17 cellular contexts compared by ENCODE assay signal in the genomic region with DNA sequence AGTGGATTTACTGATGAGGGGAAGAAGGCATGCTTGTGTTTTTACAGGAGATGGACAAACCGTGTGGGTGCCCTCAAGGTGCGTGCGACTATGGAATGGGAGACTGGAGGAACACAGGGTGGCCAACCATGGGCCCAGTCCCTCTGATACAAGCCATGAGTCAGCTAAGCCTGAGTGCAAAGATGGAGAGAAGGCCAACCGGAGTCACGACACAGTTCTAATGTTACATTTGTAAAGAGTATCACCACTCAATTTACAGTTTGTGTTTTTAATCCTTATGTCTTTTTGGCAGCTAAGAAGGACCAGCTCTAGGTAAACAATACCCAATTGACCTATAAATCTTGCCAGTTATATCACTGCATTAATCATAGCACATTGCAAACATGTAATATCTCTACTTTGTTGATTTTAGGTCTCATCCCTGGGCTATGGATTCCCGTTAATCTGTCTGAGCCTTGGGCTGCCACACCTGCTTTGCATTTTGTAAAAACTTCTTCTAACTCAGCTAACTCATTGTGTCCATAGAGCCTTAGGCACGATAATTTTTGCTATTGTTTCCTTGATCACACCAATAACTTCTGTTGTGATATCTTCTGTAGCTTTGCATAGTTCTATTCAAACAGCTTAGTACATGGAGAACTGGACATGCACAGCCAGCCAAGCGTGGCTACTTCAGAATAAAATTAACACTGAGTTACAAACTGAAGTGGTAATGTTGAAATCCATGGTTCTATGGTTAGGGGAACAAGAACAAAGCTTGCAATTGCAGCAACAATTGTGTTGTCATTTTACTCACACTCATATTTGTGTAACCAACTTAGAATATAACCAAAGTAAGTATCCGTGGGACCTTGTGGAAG. TPM values are rescaled to one million over a fixed set of nuclear protein-coding genes. Genes with fewer than 3 reads are reported as not detected.
DNase-seq lines count a peak whose midpoint lies in the region; ATAC-seq and TF ChIP-seq lines count a peak whose summit lies in the region.
"Had no signal": no experiment of that assay in that cellular context is flagged by ENCODE, and none has a peak within 500 bp of the region (broad histone marks: within the 10 kb centered on the region; RNA-seq: fewer than 3 reads in every experiment).

No MANE protein-coding gene starts in this region.

- H3K27ac Mint-ChIP-seq in GM23338 = no peak overlapping the region
- H3K27ac Mint-ChIP-seq: activated naive CD4-positive, alpha-beta T cell treated with anti-CD3 and anti-CD28 coated beads for 36 hours had no signal

- no peak overlapping the region for H3K4me2 ChIP-seq in GM23338

- no peak overlapping the region for H2AFZ ChIP-seq in GM23338
- H2AFZ ChIP-seq: parathyroid adenoma had no signal

- H3K27me3 Mint-ChIP-seq in GM23338 (ENCODE audit: insufficient read depth, low read depth, poor library complexity) = peaks cover 2% of the 10 kb centered on the region

- H3K9ac ChIP-seq in colonic mucosa (ENCODE audit: low read depth in 2 of 2, low read length in 2 of 2) = no peak overlapping the region
- H3K9ac ChIP-seq: parathyroid adenoma had no signal

- H3K27ac ChIP-seq in colonic mucosa = no peak overlapping the region
- no peak overlapping the region for H3K27ac ChIP-seq in GM23338 (ENCODE audit: low read depth)
- H3K27ac ChIP-seq: left ventricle myocardium inferior, parathyroid adenoma, tibial artery had no signal

- peaks cover 6% of the 10 kb centered on the region for H3K36me3 Mint-ChIP-seq in GM23338 (ENCODE audit: low read depth)

- ATAC-seq in GM23338 = no peak
- ATAC-seq: GM12878 had no signal

- no peak overlapping the region for H3K4me3 Mint-ChIP-seq in GM23338
- H3K4me3 Mint-ChIP-seq: activated naive CD4-positive, alpha-beta T cell treated with anti-CD3 and anti-CD28 coated beads for 36 hours had no signal

- peaks cover 11% of the 10 kb centered on the region for H3K9me3 Mint-ChIP-seq in GM23338

- H3K36me3 ChIP-seq in colonic mucosa (no peaks in the 10 kb centered on the region), GM23338 (ENCODE audit: insufficient read depth) (no peaks in the 10 kb centered on the region)
- H3K36me3 ChIP-seq: left ventricle myocardium inferior, tibial artery had no signal

- peaks cover 30% of the 10 kb centered on the region for H3K4me1 Mint-ChIP-seq in GM23338

- peaks cover 5% of the 10 kb centered on the region; the same call in 1 of the 2 replicates for H3K9me2 ChIP-seq in GM23338 (ENCODE audit: insufficient read depth)

- TF ChIP-seq CTCF in colonic mucosa (IDR thresholded peaks at IDR 0.05) = no peak
- no peak for TF ChIP-seq CTCF in GM23338 (conservative IDR thresholded peaks at IDR 0.05; ENCODE audit: low read depth in 2 of 2)

- DNase-seq in DMS79 (lab: John Stamatoyannopoulos, UW) = peak; percentile 40
- DNase-seq in MV-4-11 (lab: John Stamatoyannopoulos, UW) = peak; percentile 56
- peak; percentile 18 for DNase-seq in colonic mucosa
- peak; percentile 94 for DNase-seq in renal cortical epithelial cell (ENCODE audit: low read depth)
- no peak for DNase-seq in putamen (ENCODE audit: low spot score)
- no peak for DNase-seq in activated naive CD4-positive, alpha-beta T cell (lab: John Stamatoyannopoulos, UW)
- no peak for DNase-seq in GM23338 (ENCODE audit: low spot score)
- DNase-seq: activated CD4-positive, alpha-beta T cell treated with anti-CD3 and anti-CD28 coated beads for 4 hours; activated CD8-positive, alpha-beta memory T cell treated with anti-CD3 and anti-CD28 coated beads, Interleukin-2, amount 50 U/mL, for 4 hours; activated naive CD4-positive, alpha-beta T cell treated with anti-CD3 and anti-CD28 coated beads for 36 hours; left ventricle myocardium inferior; NCI-H1694; NK-92 treated with Interleukin-12 subunit alpha and Interleukin-12 subunit beta, amount 100 ng/mL, for 24 hours; SIG-M5; tibial artery had no signal

- H3K4me1 ChIP-seq in colonic mucosa = peaks cover 10% of the 10 kb centered on the region
- H3K4me1 ChIP-seq in GM23338 (ENCODE audit: insufficient read depth) = peaks cover 5% of the 10 kb centered on the region
- H3K4me1 ChIP-seq: parathyroid adenoma, tibial artery had no signal

- no peaks in the 10 kb centered on the region for H3K27me3 ChIP-seq in colonic mucosa
- no peaks in the 10 kb centered on the region for H3K27me3 ChIP-seq in GM23338 (ENCODE audit: insufficient read depth)

- no peaks in the 10 kb centered on the region for H3K9me3 ChIP-seq in colonic mucosa

- H3K79me2 ChIP-seq in GM23338 (replicated peaks; ENCODE audit: insufficient read depth) = no peaks in the 10 kb centered on the region
- H3K79me2 ChIP-seq: parathyroid adenoma had no signal

- intact Hi-C loops in colonic mucosa (cut with DNase I) = no loop called here

- H4K20me1 ChIP-seq in GM23338 (replicated peaks; ENCODE audit: insufficient read depth) = no peaks in the 10 kb centered on the region

- H3K4me3 ChIP-seq in colonic mucosa = no peak overlapping the region
- no peak overlapping the region for H3K4me3 ChIP-seq in GM23338
- H3K4me3 ChIP-seq: GM12878, left ventricle myocardium inferior, tibial artery had no signal

- H3F3A ChIP-seq in GM23338 (replicated peaks; ENCODE audit: low read depth) = no peaks in the 10 kb centered on the region

TF ChIP-seq in GM23338, 12 proteins besides CTCF, POLR2A, EP300 and RAD21 (continues in another document):
- no peak for TF ChIP-seq ZNF114 (CRISPR knock-in tag; IDR thresholded peaks at IDR 0.05)
- TF ChIP-seq POLR2AphosphoS5 (IDR thresholded peaks at IDR 0.05; ENCODE audit: low read depth) = no peak
- TF ChIP-seq, protein P1, sequence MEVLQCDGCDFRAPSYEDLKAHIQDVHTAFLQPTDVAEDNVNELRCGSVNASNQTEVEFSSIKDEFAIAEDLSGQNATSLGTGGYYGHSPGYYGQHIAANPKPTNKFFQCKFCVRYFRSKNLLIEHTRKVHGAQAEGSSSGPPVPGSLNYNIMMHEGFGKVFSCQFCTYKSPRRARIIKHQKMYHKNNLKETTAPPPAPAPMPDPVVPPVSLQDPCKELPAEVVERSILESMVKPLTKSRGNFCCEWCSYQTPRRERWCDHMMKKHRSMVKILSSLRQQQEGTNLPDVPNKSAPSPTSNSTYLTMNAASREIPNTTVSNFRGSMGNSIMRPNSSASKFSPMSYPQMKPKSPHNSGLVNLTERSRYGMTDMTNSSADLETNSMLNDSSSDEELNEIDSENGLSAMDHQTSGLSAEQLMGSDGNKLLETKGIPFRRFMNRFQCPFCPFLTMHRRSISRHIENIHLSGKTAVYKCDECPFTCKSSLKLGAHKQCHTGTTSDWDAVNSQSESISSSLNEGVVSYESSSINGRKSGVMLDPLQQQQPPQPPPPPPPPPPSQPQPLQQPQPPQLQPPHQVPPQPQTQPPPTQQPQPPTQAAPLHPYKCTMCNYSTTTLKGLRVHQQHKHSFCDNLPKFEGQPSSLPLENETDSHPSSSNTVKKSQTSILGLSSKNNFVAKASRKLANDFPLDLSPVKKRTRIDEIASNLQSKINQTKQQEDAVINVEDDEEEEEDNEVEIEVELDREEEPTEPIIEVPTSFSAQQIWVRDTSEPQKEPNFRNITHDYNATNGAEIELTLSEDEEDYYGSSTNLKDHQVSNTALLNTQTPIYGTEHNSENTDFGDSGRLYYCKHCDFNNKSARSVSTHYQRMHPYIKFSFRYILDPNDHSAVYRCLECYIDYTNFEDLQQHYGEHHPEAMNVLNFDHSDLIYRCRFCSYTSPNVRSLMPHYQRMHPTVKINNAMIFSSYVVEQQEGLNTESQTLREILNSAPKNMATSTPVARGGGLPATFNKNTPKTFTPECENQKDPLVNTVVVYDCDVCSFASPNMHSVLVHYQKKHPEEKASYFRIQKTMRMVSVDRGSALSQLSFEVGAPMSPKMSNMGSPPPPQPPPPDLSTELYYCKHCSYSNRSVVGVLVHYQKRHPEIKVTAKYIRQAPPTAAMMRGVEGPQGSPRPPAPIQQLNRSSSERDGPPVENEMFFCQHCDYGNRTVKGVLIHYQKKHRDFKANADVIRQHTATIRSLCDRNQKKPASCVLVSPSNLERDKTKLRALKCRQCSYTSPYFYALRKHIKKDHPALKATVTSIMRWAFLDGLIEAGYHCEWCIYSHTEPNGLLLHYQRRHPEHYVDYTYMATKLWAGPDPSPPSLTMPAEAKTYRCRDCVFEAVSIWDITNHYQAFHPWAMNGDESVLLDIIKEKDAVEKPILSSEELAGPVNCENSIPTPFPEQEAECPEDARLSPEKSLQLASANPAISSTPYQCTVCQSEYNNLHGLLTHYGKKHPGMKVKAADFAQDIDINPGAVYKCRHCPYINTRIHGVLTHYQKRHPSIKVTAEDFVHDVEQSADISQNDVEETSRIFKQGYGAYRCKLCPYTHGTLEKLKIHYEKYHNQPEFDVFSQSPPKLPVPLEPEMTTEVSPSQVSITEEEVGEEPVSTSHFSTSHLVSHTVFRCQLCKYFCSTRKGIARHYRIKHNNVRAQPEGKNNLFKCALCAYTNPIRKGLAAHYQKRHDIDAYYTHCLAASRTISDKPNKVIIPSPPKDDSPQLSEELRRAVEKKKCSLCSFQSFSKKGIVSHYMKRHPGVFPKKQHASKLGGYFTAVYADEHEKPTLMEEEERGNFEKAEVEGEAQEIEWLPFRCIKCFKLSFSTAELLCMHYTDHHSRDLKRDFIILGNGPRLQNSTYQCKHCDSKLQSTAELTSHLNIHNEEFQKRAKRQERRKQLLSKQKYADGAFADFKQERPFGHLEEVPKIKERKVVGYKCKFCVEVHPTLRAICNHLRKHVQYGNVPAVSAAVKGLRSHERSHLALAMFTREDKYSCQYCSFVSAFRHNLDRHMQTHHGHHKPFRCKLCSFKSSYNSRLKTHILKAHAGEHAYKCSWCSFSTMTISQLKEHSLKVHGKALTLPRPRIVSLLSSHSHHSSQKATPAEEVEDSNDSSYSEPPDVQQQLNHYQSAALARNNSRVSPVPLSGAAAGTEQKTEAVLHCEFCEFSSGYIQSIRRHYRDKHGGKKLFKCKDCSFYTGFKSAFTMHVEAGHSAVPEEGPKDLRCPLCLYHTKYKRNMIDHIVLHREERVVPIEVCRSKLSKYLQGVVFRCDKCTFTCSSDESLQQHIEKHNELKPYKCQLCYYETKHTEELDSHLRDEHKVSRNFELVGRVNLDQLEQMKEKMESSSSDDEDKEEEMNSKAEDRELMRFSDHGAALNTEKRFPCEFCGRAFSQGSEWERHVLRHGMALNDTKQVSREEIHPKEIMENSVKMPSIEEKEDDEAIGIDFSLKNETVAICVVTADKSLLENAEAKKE (CRISPR knock-in tag; IDR thresholded peaks at IDR 0.05) = no peak
- no peak for TF ChIP-seq NANOG (IDR thresholded peaks at IDR 0.05; ENCODE audit: borderline replicate concordance)

RNA-seq across cellular contexts. Expression of a gene that starts 50.2 kb away (rescaled TPM):
- total RNA-seq in colonic mucosa = 10 to 100 TPM; 12.4 to 16.4 TPM
- total RNA-seq in renal cortical epithelial cell = 10.4 and 15.6 TPM in 2 replicates
- total RNA-seq in GM23338 (2014; rRNA removed; shearing (Covaris generic)) = 20.1 TPM in 2 replicates
- 64.1 and 71.5 TPM in 2 replicates for polyA plus RNA-seq in GM23338 (2016; fragmentation: Nextera tagmentation; extraction: Ambion mirVana)

RNA-seq across cellular contexts. Expression of a gene that starts 50.4 kb away (rescaled TPM):
- 10 to 100 TPM; 14.7 to 23.3 TPM for total RNA-seq in colonic mucosa
- 31.8 and 135 TPM in 2 replicates for total RNA-seq in renal cortical epithelial cell
- total RNA-seq in GM23338 (2014; rRNA removed; shearing (Covaris generic)) = 31.7 and 34.9 TPM in 2 replicates
- 41.5 and 42.8 TPM in 2 replicates for polyA plus RNA-seq in GM23338 (2016; fragmentation: Nextera tagmentation; extraction: Ambion mirVana)

Comparison
In these comparisons a context has a peak if more than half of its experiments do, and no peak if none do; other contexts are left out.
1. DNase-seq: peak in DMS79 (single experiment), MV-4-11 (single experiment), colonic mucosa (single experiment) and renal cortical epithelial cell (single experiment); none in putamen (single experiment), activated naive CD4-positive, alpha-beta T cell (0 of 4) and GM23338 (single experiment).